2 cellular contexts compared by ENCODE assay signal in genomic region chr1:209196140-209196539, GRCh38.
A peak's percentile ranks its signal among the peaks of the same experiment; 100 is the strongest.
TF ChIP-seq lines count a peak whose summit lies in the region.

No MANE protein-coding gene starts in this region.

TF ChIP-seq in HEK293, 187 proteins besides CTCF, POLR2A, EP300 and RAD21 (continued from another document):
- TF ChIP-seq PATZ1 (tag by site-specific recombination; IDR thresholded peaks at IDR 0.05): no peak
- TF ChIP-seq TRIM28 (IDR thresholded peaks at IDR 0.05; ENCODE audit: borderline replicate concordance, low read length): peak; percentile 92; the same call in 1 of the 2 replicates
- TF ChIP-seq ZNF571 (tag by site-specific recombination; IDR thresholded peaks at IDR 0.05): no peak
- TF ChIP-seq ZNF610 (tag by site-specific recombination; IDR thresholded peaks at IDR 0.05; ENCODE audit: borderline replicate concordance): no peak
- no peak for TF ChIP-seq ZNF48 (tag by site-specific recombination; IDR thresholded peaks at IDR 0.05)
- TF ChIP-seq ZNF626 (tag by site-specific recombination; IDR thresholded peaks at IDR 0.05): 0 out of 2 replicates have a peak, but pooled peaks have one; percentile 50
- no peak for TF ChIP-seq ZNF18 (tag by site-specific recombination; IDR thresholded peaks at IDR 0.05)
- TF ChIP-seq ZNF549 (tag by site-specific recombination; IDR thresholded peaks at IDR 0.05): no peak
- TF ChIP-seq ZNF280C (tag by site-specific recombination; IDR thresholded peaks at IDR 0.05): no peak
- TF ChIP-seq ZNF37A (tag by site-specific recombination; IDR thresholded peaks at IDR 0.05): no peak
- no peak for TF ChIP-seq GFI1B (tag by site-specific recombination; IDR thresholded peaks at IDR 0.05)
- TF ChIP-seq ZNF521 (tag by site-specific recombination; IDR thresholded peaks at IDR 0.05): no peak

TF ChIP-seq in K562, 482 proteins besides CTCF, POLR2A, EP300 and RAD21 (continued from another document):
- peak; percentile 59; the same call in 1 of the 2 replicates for TF ChIP-seq CBX1 (IDR thresholded peaks at IDR 0.05; ENCODE audit: low read depth)
- no peak for TF ChIP-seq SREBF1 (IDR thresholded peaks at IDR 0.05; ENCODE audit: borderline replicate concordance, low read depth, low read length)
- no peak for TF ChIP-seq ZNF76 (CRISPR knock-in tag; IDR thresholded peaks at IDR 0.05; ENCODE audit: borderline replicate concordance)
- TF ChIP-seq CBX5 (IDR thresholded peaks at IDR 0.05; ENCODE audit: borderline replicate concordance, low read depth): peak; percentile 80; the same call in 1 of the 2 replicates
- no peak for TF ChIP-seq AFF1 (IDR thresholded peaks at IDR 0.05; ENCODE audit: low read depth in 1 of 2, partially characterized antibody in 2 of 2)
- TF ChIP-seq CBX3 (IDR thresholded peaks at IDR 0.05; ENCODE audit: borderline replicate concordance in 1 of 2, low read length in 2 of 2): peak in 1 of 2 experiments; percentile 42; a peak in 1 of 3 replicates
